9 cellular contexts compared by ENCODE assay signal in the genomic region with DNA sequence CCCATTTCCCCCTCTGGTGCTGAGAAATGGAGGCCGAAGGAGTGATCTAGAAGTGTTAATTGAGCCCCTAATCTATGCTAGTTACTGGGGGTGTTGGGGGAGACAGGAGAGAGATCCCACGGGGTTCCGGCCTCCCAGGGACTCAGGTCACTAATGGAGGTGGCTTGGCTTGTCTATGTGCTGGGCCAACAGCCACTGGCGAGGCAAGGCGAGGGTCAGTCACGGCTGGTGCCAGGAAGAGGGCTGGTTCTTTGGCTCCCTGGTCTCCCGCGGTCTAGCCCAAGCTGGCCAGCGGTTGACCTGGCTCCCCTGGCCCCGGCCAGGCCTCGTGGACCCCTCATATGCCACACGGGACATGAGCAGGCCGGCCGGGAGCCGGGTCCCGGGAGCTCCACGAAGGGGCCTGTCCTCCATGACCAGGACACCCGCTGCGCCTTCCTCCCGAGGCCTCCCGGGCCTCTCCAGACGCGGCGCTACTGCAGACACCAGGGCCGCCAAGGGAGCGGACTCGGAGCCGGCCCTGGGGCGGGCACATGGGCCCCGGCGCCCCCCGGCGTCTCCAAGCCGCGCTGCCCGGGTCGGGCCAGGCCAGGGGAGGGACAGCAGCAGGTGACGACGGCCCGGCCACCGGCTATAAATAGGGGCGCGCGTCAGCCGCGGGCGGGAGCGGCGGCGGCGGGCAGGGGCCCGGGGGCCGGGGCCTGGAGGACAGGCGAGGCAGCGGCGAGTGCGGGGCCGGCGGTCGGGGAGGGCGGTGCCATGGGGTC. TPM values are rescaled to one million over a fixed set of nuclear protein-coding genes. Genes with fewer than 3 reads are reported as not detected.
DNase-seq lines count a peak whose midpoint lies in the region; ATAC-seq and TF ChIP-seq lines count a peak whose summit lies in the region.
"Had no signal": no experiment of that assay in that cellular context is flagged by ENCODE, and none has a peak within 500 bp of the region (broad histone marks: within the 10 kb centered on the region; RNA-seq: fewer than 3 reads in every experiment).

A gene with protein sequence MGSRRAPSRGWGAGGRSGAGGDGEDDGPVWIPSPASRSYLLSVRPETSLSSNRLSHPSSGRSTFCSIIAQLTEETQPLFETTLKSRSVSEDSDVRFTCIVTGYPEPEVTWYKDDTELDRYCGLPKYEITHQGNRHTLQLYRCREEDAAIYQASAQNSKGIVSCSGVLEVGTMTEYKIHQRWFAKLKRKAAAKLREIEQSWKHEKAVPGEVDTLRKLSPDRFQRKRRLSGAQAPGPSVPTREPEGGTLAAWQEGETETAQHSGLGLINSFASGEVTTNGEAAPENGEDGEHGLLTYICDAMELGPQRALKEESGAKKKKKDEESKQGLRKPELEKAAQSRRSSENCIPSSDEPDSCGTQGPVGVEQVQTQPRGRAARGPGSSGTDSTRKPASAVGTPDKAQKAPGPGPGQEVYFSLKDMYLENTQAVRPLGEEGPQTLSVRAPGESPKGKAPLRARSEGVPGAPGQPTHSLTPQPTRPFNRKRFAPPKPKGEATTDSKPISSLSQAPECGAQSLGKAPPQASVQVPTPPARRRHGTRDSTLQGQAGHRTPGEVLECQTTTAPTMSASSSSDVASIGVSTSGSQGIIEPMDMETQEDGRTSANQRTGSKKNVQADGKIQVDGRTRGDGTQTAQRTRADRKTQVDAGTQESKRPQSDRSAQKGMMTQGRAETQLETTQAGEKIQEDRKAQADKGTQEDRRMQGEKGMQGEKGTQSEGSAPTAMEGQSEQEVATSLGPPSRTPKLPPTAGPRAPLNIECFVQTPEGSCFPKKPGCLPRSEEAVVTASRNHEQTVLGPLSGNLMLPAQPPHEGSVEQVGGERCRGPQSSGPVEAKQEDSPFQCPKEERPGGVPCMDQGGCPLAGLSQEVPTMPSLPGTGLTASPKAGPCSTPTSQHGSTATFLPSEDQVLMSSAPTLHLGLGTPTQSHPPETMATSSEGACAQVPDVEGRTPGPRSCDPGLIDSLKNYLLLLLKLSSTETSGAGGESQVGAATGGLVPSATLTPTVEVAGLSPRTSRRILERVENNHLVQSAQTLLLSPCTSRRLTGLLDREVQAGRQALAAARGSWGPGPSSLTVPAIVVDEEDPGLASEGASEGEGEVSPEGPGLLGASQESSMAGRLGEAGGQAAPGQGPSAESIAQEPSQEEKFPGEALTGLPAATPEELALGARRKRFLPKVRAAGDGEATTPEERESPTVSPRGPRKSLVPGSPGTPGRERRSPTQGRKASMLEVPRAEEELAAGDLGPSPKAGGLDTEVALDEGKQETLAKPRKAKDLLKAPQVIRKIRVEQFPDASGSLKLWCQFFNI (N-terminal part only) (plus strand): TSS at position 663 of the 767 bp plus-strand sequence. CDS start 97 bp downstream, at position 760.

- TF ChIP-seq CTCF in left lung (IDR thresholded peaks at IDR 0.05), result no peak
- TF ChIP-seq CTCF in foreskin fibroblast (IDR thresholded peaks at IDR 0.05; ENCODE audit: low read depth, low read length), result no peak

- H3K9me3 ChIP-seq in HUES48 (ENCODE audit: control insufficient read depth, insufficient read depth, low read length) (no peaks in the 10 kb centered on the region), left lung (no peaks in the 10 kb centered on the region)

- peak within 1 kb of the TSS; percentile 70 for H3K27ac ChIP-seq in HUES48 (ENCODE audit: low read depth, low read length)
- peak within 1 kb of the TSS; percentile 63 to 67 for H3K27ac ChIP-seq in left lung

- H3K9me3 Mint-ChIP-seq in dendritic cell treated with granulocyte-macrophage colony-stimulating factor and Interleukin-4, amounts not matched to agents 40 ng/mL and 50 ng/mL, for 4 days, result no peaks in the 10 kb centered on the region
- H3K9me3 Mint-ChIP-seq in stimulated activated memory B cell treated with anti-CD40 and anti-IgM and Interleukin-4, amounts not matched to agents 10 μg/mL and 1 μg/mL and 100 μg/mL, for 72 hours, result no peaks in the 10 kb centered on the region

- no peaks in the 10 kb centered on the region for H3K36me3 ChIP-seq in HUES48 (ENCODE audit: control insufficient read depth, insufficient read depth, low read length)
- H3K36me3 ChIP-seq in left lung, result no peaks in the 10 kb centered on the region

- H3K9ac ChIP-seq in HUES48 (ENCODE audit: low read depth, low read length), result peak within 1 kb of the TSS; percentile 8; the same call in 1 of the 2 replicates

- peaks cover 42% of the 10 kb centered on the region for H3K4me1 Mint-ChIP-seq in dendritic cell treated with granulocyte-macrophage colony-stimulating factor and Interleukin-4, amounts not matched to agents 40 ng/mL and 50 ng/mL, for 4 days (ENCODE audit: low read depth)
- peaks cover 7% of the 10 kb centered on the region for H3K4me1 Mint-ChIP-seq in stimulated activated memory B cell treated with anti-CD40 and anti-IgM and Interleukin-4, amounts not matched to agents 10 μg/mL and 1 μg/mL and 100 μg/mL, for 72 hours

- peak within 1 kb of the TSS; percentile 88 for H3K27ac Mint-ChIP-seq in dendritic cell treated with granulocyte-macrophage colony-stimulating factor and Interleukin-4, amounts not matched to agents 40 ng/mL and 50 ng/mL, for 4 days
- no peak within 1 kb of the TSS for H3K27ac Mint-ChIP-seq in stimulated activated memory B cell treated with anti-CD40 and anti-IgM and Interleukin-4, amounts not matched to agents 10 μg/mL and 1 μg/mL and 100 μg/mL, for 72 hours

- H3K36me3 Mint-ChIP-seq in dendritic cell treated with granulocyte-macrophage colony-stimulating factor and Interleukin-4, amounts not matched to agents 40 ng/mL and 50 ng/mL, for 4 days (ENCODE audit: low read depth), result peaks cover 11% of the 10 kb centered on the region
- H3K36me3 Mint-ChIP-seq in stimulated activated memory B cell treated with anti-CD40 and anti-IgM and Interleukin-4, amounts not matched to agents 10 μg/mL and 1 μg/mL and 100 μg/mL, for 72 hours, result no peaks in the 10 kb centered on the region

- DNase-seq in left lung (peak in 1 of 2 donors; percentile 80), foreskin fibroblast (no peak), inferior parietal cortex (ENCODE audit: extremely low spot score) (no peak)
- no peak for DNase-seq in activated CD4-positive, alpha-beta T cell treated with anti-CD3 and anti-CD28 coated beads, Interleukin-2, amount 50 U/mL, for 4 hours
- DNase-seq: occipital lobe had no signal

- H3K4me1 ChIP-seq in HUES48 (ENCODE audit: control insufficient read depth, insufficient read depth, low read length) (peaks cover 27% of the 10 kb centered on the region), left lung (peaks cover 6 to 50% of the 10 kb centered on the region in 2 donors)

- peak; percentile 73 for ATAC-seq in left lung
- ATAC-seq in stimulated activated memory B cell treated with anti-CD40 and anti-IgM and Interleukin-4, amounts not matched to agents 10 μg/mL and 1 μg/mL and 100 μg/mL, for 72 hours, result peak; percentile 46
- no peak for ATAC-seq in GM18517 (IDR thresholded peaks at IDR 0.05; ENCODE audit: unreplicated experiment)

- intact Hi-C loops in dendritic cell treated with granulocyte-macrophage colony-stimulating factor and Interleukin-4, amounts not matched to agents 40 ng/mL and 50 ng/mL, for 4 days (cut with micrococcal nuclease), result no loop called here
- intact Hi-C loops in left lung (cut with DNase I), result no loop called here

- H3K27me3 ChIP-seq in HUES48 (ENCODE audit: control insufficient read depth, insufficient read depth, low read length) (no peaks in the 10 kb centered on the region), left lung (peaks cover 0 to 7% of the 10 kb centered on the region in 2 donors)

- peak within 1 kb of the TSS; percentile 39 for H3K4me3 ChIP-seq in HUES48 (ENCODE audit: low read depth, low read length)
- H3K4me3 ChIP-seq in left lung, result peak within 1 kb of the TSS in 1 of 2 donors; percentile 21
- no peak within 1 kb of the TSS for H3K4me3 ChIP-seq in foreskin fibroblast (ENCODE audit: low read depth in 1 of 2, low read length in 2 of 2)

- no peak within 1 kb of the TSS for H3K4me3 Mint-ChIP-seq in dendritic cell treated with granulocyte-macrophage colony-stimulating factor and Interleukin-4, amounts not matched to agents 40 ng/mL and 50 ng/mL, for 4 days
- H3K4me3 Mint-ChIP-seq in stimulated activated memory B cell treated with anti-CD40 and anti-IgM and Interleukin-4, amounts not matched to agents 10 μg/mL and 1 μg/mL and 100 μg/mL, for 72 hours, result no peak within 1 kb of the TSS

- peaks cover 16% of the 10 kb centered on the region for H3K27me3 Mint-ChIP-seq in dendritic cell treated with granulocyte-macrophage colony-stimulating factor and Interleukin-4, amounts not matched to agents 40 ng/mL and 50 ng/mL, for 4 days
- peaks cover 28% of the 10 kb centered on the region for H3K27me3 Mint-ChIP-seq in stimulated activated memory B cell treated with anti-CD40 and anti-IgM and Interleukin-4, amounts not matched to agents 10 μg/mL and 1 μg/mL and 100 μg/mL, for 72 hours

RNA-seq across cellular contexts. Expression of the gene that starts here (rescaled TPM):
- total RNA-seq in left lung, result 10 to 100 TPM in 1 of 2 donors, 1 to 10 TPM in 1; 6.9 to 14.3 TPM
